11 cellular contexts compared by ENCODE assay signal in the genomic region with DNA sequence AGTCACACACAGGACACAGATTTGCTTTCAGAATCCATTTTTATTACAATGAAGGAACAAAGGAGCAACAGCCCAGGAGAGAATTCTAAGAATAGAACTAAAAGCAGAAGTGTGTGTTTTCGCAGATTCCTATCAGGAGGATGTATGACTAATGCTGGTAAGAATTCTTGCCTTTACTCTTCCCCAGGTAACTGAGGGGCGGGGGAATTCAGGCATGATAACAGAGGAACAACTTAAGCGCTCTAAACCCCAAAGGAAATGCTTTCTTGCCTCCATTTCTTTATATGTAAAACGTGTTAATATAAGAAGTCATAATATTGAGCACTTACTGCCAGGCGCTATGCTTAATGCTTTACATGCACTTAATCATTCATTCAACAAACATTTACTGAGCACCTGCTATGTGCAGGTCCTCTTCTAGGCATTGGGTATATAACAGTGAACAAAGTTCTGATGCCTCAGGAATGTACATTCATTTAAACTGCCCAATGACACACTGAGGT. TPM values are rescaled to one million over a fixed set of nuclear protein-coding genes. Genes with fewer than 3 reads are reported as not detected.
DNase-seq lines count a peak whose midpoint lies in the region; ATAC-seq, FAIRE-seq and TF ChIP-seq lines count a peak whose summit lies in the region.
"Had no signal": no experiment of that assay in that cellular context is flagged by ENCODE, and none has a peak within 500 bp of the region (broad histone marks: within the 10 kb centered on the region; RNA-seq: fewer than 3 reads in every experiment).

No MANE protein-coding gene starts in this region.

- DNase-seq in NB4 (ENCODE audit: low read depth), result peak; percentile 76
- peak; percentile 47 for DNase-seq in astrocyte (ENCODE audit: low read depth)
- DNase-seq in posterior vena cava (ENCODE audit: low spot score), result peak; percentile 1
- no peak for DNase-seq in GM13976 (ENCODE audit: low spot score)
- no peak for DNase-seq in HEK293T (ENCODE audit: extremely low spot score)
- no peak for DNase-seq in SJCRH30
- DNase-seq: NCI-H2029 treated with DMSO at 0.1 percent for 48 hours had no signal

- no peak overlapping the region for H3K27ac Mint-ChIP-seq in astrocyte (ENCODE audit: unreplicated experiment)

- intact Hi-C loops in posterior vena cava (cut with DNase I), result no loop called here

- H3K4me2 ChIP-seq in astrocyte (ENCODE audit: low read length), result peak overlapping the region; percentile 63

- H4K20me1 ChIP-seq in astrocyte (ENCODE audit: insufficient read depth, low read length), result no peaks in the 10 kb centered on the region

- H3K27me3 ChIP-seq in astrocyte (ENCODE audit: insufficient read depth, low read length) (no peaks in the 10 kb centered on the region), SJCRH30 (no peaks in the 10 kb centered on the region)

- peaks cover 7% of the 10 kb centered on the region for H3K4me1 Mint-ChIP-seq in astrocyte (ENCODE audit: low read depth, unreplicated experiment)
- H3K4me1 Mint-ChIP-seq: central memory CD8-positive, alpha-beta T cell had no signal

- in situ Hi-C loops in GM13976 (cut with MboI; ENCODE audit: low sequenced_read_pairs, unreplicated experiment), result no loop called here

- no peak for FAIRE-seq in astrocyte (lab: Jason Lieb, UNC)

- H3K9ac ChIP-seq in astrocyte (ENCODE audit: low read length), result peak overlapping the region; percentile 65

- no peak overlapping the region for H3K4me3 Mint-ChIP-seq in astrocyte (ENCODE audit: unreplicated experiment)
- H3K4me3 Mint-ChIP-seq: central memory CD8-positive, alpha-beta T cell had no signal

- H3K9me3 ChIP-seq in astrocyte (ENCODE audit: insufficient read depth, low read depth, low read length) (no peaks in the 10 kb centered on the region), SJCRH30 (replicated peaks) (no peaks in the 10 kb centered on the region)

- POLR2A ChIA-PET in HEK293T (lab: Yijun Ruan, JAX), result interaction anchor here (1.3 kb wide), 1 partner anchor 10 kb away, joined by 3 read pairs; no protein-coding TSS in a partner anchor

- H3K27ac ChIP-seq in astrocyte (ENCODE audit: low read depth, low read length) (peak overlapping the region; percentile 54), SJCRH30 (no peak overlapping the region)

- H3K36me3 ChIP-seq in astrocyte (ENCODE audit: insufficient read depth, low read length) (no peaks in the 10 kb centered on the region), SJCRH30 (no peaks in the 10 kb centered on the region)

- peaks cover 7% of the 10 kb centered on the region for H3K27me3 Mint-ChIP-seq in astrocyte (ENCODE audit: low read depth, unreplicated experiment)

- H3K79me2 ChIP-seq in astrocyte (ENCODE audit: insufficient read depth, low read length), result no peaks in the 10 kb centered on the region

- TF ChIP-seq POLR2A in NB4 (IDR thresholded peaks at IDR 0.05; ENCODE audit: extremely low read depth, insufficient read length), result no peak

- TF ChIP-seq CTCF in NB4 (IDR thresholded peaks at IDR 0.05; ENCODE audit: low read depth, low read length) (no peak), astrocyte (IDR thresholded peaks at IDR 0.05; ENCODE audit: insufficient read depth, low read depth, low read length) (no peak), GM13976 (IDR thresholded peaks at IDR 0.05; ENCODE audit: borderline replicate concordance, control extremely low read depth, extremely low read depth, insufficient read depth, missing control alignments) (no peak)

- no peaks in the 10 kb centered on the region for H3K9me3 Mint-ChIP-seq in astrocyte (ENCODE audit: unreplicated experiment)
- H3K9me3 Mint-ChIP-seq: central memory CD8-positive, alpha-beta T cell had no signal

- no peaks in the 10 kb centered on the region for H3K36me3 Mint-ChIP-seq in astrocyte (ENCODE audit: low read depth, unreplicated experiment)

- peaks cover 10% of the 10 kb centered on the region for H3K4me1 ChIP-seq in astrocyte (ENCODE audit: insufficient read depth, low read length)
- no peaks in the 10 kb centered on the region for H3K4me1 ChIP-seq in SJCRH30

- H3K4me3 ChIP-seq in NB4 (ENCODE audit: low read depth, low read length) (no peak overlapping the region), astrocyte (ENCODE audit: insufficient read depth, low read depth, low read length) (no peak overlapping the region), SJCRH30 (no peak overlapping the region)

- peak overlapping the region; percentile 27 for H2AFZ ChIP-seq in astrocyte (ENCODE audit: low read depth, low read length)

- ATAC-seq in GM21381 (IDR thresholded peaks at IDR 0.05; ENCODE audit: unreplicated experiment) (peak; percentile 46), HG03175 (IDR thresholded peaks at IDR 0.05; ENCODE audit: unreplicated experiment) (no peak)

- CTCF ChIA-PET in HEK293T (lab: Yijun Ruan, JAX), result interaction anchor here (0.6 kb wide), 1 partner anchor 107 kb away, joined by 4 read pairs; no protein-coding TSS in a partner anchor

TF ChIP-seq in HEK293T, 16 proteins besides CTCF, POLR2A, EP300 and RAD21:
- TF ChIP-seq SUZ12 (IDR thresholded peaks at IDR 0.05) (no peak), BHLHE40 (IDR thresholded peaks at IDR 0.05; ENCODE audit: borderline replicate concordance) (no peak), ELF4 (IDR thresholded peaks at IDR 0.05) (no peak), FOXK2 (IDR thresholded peaks at IDR 0.05) (no peak), L3MBTL2 (conservative IDR thresholded peaks at IDR 0.05) (no peak), ARNT (IDR thresholded peaks at IDR 0.05) (no peak), TARDBP (IDR thresholded peaks at IDR 0.05) (no peak), HDGF (IDR thresholded peaks at IDR 0.05; ENCODE audit: borderline replicate concordance) (no peak), CTBP1 (IDR thresholded peaks at IDR 0.05; ENCODE audit: borderline replicate concordance) (no peak), NFRKB (IDR thresholded peaks at IDR 0.05) (no peak), FOXA1 (IDR thresholded peaks at IDR 0.05) (no peak), SP1 (IDR thresholded peaks at IDR 0.05) (no peak), ZNF384 (IDR thresholded peaks at IDR 0.05) (no peak), LEF1 (IDR thresholded peaks at IDR 0.05; ENCODE audit: borderline replicate concordance) (no peak), FOXM1 (IDR thresholded peaks at IDR 0.05; ENCODE audit: borderline replicate concordance) (no peak)
- TF ChIP-seq, protein P1, sequence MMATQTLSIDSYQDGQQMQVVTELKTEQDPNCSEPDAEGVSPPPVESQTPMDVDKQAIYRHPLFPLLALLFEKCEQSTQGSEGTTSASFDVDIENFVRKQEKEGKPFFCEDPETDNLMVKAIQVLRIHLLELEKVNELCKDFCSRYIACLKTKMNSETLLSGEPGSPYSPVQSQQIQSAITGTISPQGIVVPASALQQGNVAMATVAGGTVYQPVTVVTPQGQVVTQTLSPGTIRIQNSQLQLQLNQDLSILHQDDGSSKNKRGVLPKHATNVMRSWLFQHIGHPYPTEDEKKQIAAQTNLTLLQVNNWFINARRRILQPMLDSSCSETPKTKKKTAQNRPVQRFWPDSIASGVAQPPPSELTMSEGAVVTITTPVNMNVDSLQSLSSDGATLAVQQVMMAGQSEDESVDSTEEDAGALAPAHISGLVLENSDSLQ (IDR thresholded peaks at IDR 0.05), result no peak
TF ChIP-seq in HEK293T: peak in this region for 0.

RNA-seq across cellular contexts. Expression of a gene that starts 4.5 kb away (rescaled TPM):
- total RNA-seq in astrocyte (not detected in 2 replicates), posterior vena cava (1 to 10 TPM in 1 of 2 donors, under 1 TPM in 1; 0.52 to 3.3 TPM)
- not detected in 2 replicates for total RNA-seq in SJCRH30 (2014; rRNA removed; shearing (Covaris generic))

RNA-seq across cellular contexts. Expression of a gene that starts 9.5 kb away (rescaled TPM):
- not detected in 2 replicates for total RNA-seq in astrocyte
- total RNA-seq in posterior vena cava, result under 1 TPM; 0.14 to 0.37 TPM
- not detected in 2 replicates for total RNA-seq in SJCRH30 (2014; rRNA removed; shearing (Covaris generic))
- total RNA-seq: osteoblast had no signal

RNA-seq across cellular contexts. Expression of a gene that starts 22.9 kb away (rescaled TPM):
- not detected in 2 replicates for total RNA-seq in astrocyte
- under 1 TPM in 1 of 2 donors, not detected in 1; 0.24 TPM for total RNA-seq in posterior vena cava
- not detected in 2 replicates for total RNA-seq in SJCRH30 (2014; rRNA removed; shearing (Covaris generic))
- total RNA-seq: osteoblast had no signal

RNA-seq across cellular contexts. Expression of a gene that starts 26.5 kb away (rescaled TPM):
- total RNA-seq in astrocyte (58.2 and 62.9 TPM in 2 replicates), posterior vena cava (10 to 100 TPM; 32.6 to 32.8 TPM)
- total RNA-seq in SJCRH30 (2014; rRNA removed; shearing (Covaris generic)), result 77.2 and 82.5 TPM in 2 replicates

RNA-seq across cellular contexts. Expression of a gene that starts 48.3 kb away (rescaled TPM):
- 0.60 and 0.82 TPM in 2 replicates for total RNA-seq in astrocyte
- total RNA-seq in posterior vena cava, result under 1 TPM; 0.46 to 0.52 TPM
- total RNA-seq in SJCRH30 (2014; rRNA removed; shearing (Covaris generic)), result 0.18 and 0.38 TPM in 2 replicates

Comparison
In these comparisons a context has a peak if more than half of its experiments do, and no peak if none do; other contexts are left out.
1. DNase-seq: peak in NB4 (single experiment), astrocyte (single experiment) and posterior vena cava (single experiment); none in GM13976 (single experiment), HEK293T (single experiment) and SJCRH30 (0 of 2).